Comparison of ENCODE assay signal across 18 cellular contexts in genomic region chr7:139773372-139773771, GRCh38. TPM values are rescaled to one million over a fixed set of nuclear protein-coding genes. Genes with fewer than 3 reads are reported as not detected.
A peak's percentile ranks its signal among the peaks of the same experiment; 100 is the strongest.
DNase-seq lines count a peak whose midpoint lies in the region; ATAC-seq, FAIRE-seq and TF ChIP-seq lines count a peak whose summit lies in the region.
"Had no signal": no experiment of that assay in that cellular context is flagged by ENCODE, and none has a peak within 500 bp of the region (broad histone marks: within the 10 kb centered on the region; RNA-seq: fewer than 3 reads in every experiment).

No MANE protein-coding gene starts in this region.

- no peaks in the 10 kb centered on the region for H3K27me3 ChIP-seq in HCT116 (ENCODE audit: insufficient read depth, low read length)
- H3K27me3 ChIP-seq in neutrophil, result no peaks in the 10 kb centered on the region
- H3K27me3 ChIP-seq: SJSA1 had no signal

- peaks cover 74% of the 10 kb centered on the region for H3K4me1 Mint-ChIP-seq in activated naive CD8-positive, alpha-beta T cell (ENCODE audit: low read depth)

- H3K36me3 ChIP-seq in HCT116 (ENCODE audit: control insufficient read depth in 1 of 2, insufficient read depth in 2 of 2, low read length in 2 of 2) (no peaks in the 10 kb centered on the region; a peak in 1 of 4 replicates), neutrophil (no peaks in the 10 kb centered on the region)

- H3K9me3 ChIP-seq in HCT116 (ENCODE audit: control insufficient read depth in 1 of 2, insufficient read depth in 1 of 2, low read depth in 1 of 2, low read length in 2 of 2) (no peaks in the 10 kb centered on the region), neutrophil (no peaks in the 10 kb centered on the region)
- H3K9me3 ChIP-seq: lower lobe of right lung had no signal

- H3K27ac Mint-ChIP-seq in activated naive CD8-positive, alpha-beta T cell, result peak overlapping the region; percentile 86
- H3K27ac Mint-ChIP-seq: activated naive CD4-positive, alpha-beta T cell treated with anti-CD3 and anti-CD28 coated beads, Interleukin-2, amount 10 ng/mL, durations not matched to agents 7 days and 5 days had no signal

- no peak for TF ChIP-seq POLR2A in HCT116 (IDR thresholded peaks at IDR 0.05; ENCODE audit: borderline replicate concordance, extremely low read depth, insufficient read depth, insufficient read length)

- POLR2A ChIA-PET in HCT116 (lab: Charles Lee), result no interaction called here

- H3K4me1 ChIP-seq in HCT116 (ENCODE audit: control insufficient read depth in 1 of 2, insufficient read depth in 2 of 2, low read length in 2 of 2), result peaks cover 48 to 72% of the 10 kb centered on the region in 2 experiments
- H3K4me1 ChIP-seq in neutrophil (ENCODE audit: control insufficient read depth in 1 of 2, insufficient read depth in 1 of 2, low read depth in 1 of 2, low read length in 1 of 2), result peaks cover 80 to 82% of the 10 kb centered on the region in 2 experiments

- intact Hi-C loops in HCT116 (cut with micrococcal nuclease), result loop anchor here (5.0 to 10.0 kb wide), 2 partner anchors 106 to 269 kb away; no protein-coding TSS in a partner anchor

- peaks cover 3% of the 10 kb centered on the region for H3K36me3 Mint-ChIP-seq in activated naive CD8-positive, alpha-beta T cell
- H3K36me3 Mint-ChIP-seq: CD4-positive, CD25-positive, alpha-beta regulatory T cell had no signal

- H3K4me2 ChIP-seq in HCT116 (ENCODE audit: low read length), result peak overlapping the region; percentile 85

- no TSS peak for BruUV-seq in HCT116 (replicated peaks; lab: Mats Ljungman, UMichigan)

- H4K20me1 ChIP-seq in HCT116 (ENCODE audit: insufficient read depth), result 0 out of 2 replicates have a peak, but pooled peaks cover 4% of the 10 kb centered on the region

- CTCF ChIA-PET in HCT116 (lab: Charles Lee), result no interaction called here

- TF ChIP-seq CTCF in C4-2B (conservative IDR thresholded peaks at IDR 0.05) (no peak), HCT116 (IDR thresholded peaks at IDR 0.05 in 2 of 3, conservative IDR thresholded peaks at IDR 0.05 in 1 of 3; ENCODE audit: borderline replicate concordance in 1 of 3, insufficient read depth in 1 of 3, low read depth in 2 of 3, low read length in 2 of 3) (no peak), neutrophil (IDR thresholded peaks at IDR 0.05) (no peak)

- H3K27me3 Mint-ChIP-seq in activated naive CD8-positive, alpha-beta T cell, result no peaks in the 10 kb centered on the region

- H3K4me3 ChIP-seq in HCT116 (replicated peaks in 1 of 2; ENCODE audit: low read depth in 1 of 2, low read length in 2 of 2) (no peak overlapping the region), neutrophil (ENCODE audit: low read depth in 1 of 2, low read length in 1 of 2) (no peak overlapping the region)
- H3K4me3 ChIP-seq: lower lobe of right lung, SJSA1 had no signal

- H3K79me2 ChIP-seq in HCT116 (ENCODE audit: insufficient read depth, low read length), result peaks cover 77% of the 10 kb centered on the region

- TF ChIP-seq RAD21 in HCT116 (IDR thresholded peaks at IDR 0.05; ENCODE audit: low read depth), result no peak

- H2AFZ ChIP-seq in HCT116 (ENCODE audit: low read depth, low read length, poor library complexity, severe bottlenecking), result no peak overlapping the region

- FAIRE-seq in frontal cortex (lab: Jason Lieb, UNC), result no peak
- FAIRE-seq: G401.6 had no signal

- H3K9me3 Mint-ChIP-seq in activated naive CD8-positive, alpha-beta T cell (ENCODE audit: low read depth), result no peaks in the 10 kb centered on the region
- H3K9me3 Mint-ChIP-seq: activated naive CD4-positive, alpha-beta T cell treated with anti-CD3 and anti-CD28 coated beads, Interleukin-2, amount 10 ng/mL, durations not matched to agents 7 days and 5 days had no signal

- no peaks in the 10 kb centered on the region for H3K9me2 ChIP-seq in HCT116 (ENCODE audit: insufficient read depth)

- DNase-seq in HCT116 (ENCODE audit: low read depth, low spot score) (no peak), NCI-H748 treated with DMSO at 0.1 percent for 48 hours (lab: John Stamatoyannopoulos, UW) (no peak), HK-2 (ENCODE audit: unreplicated experiment) (no peak), frontal cortex (ENCODE audit: low spot score in 2 of 2) (no peak)
- DNase-seq: activated CD4-positive, CD25-positive, alpha-beta regulatory T cell; activated naive CD4-positive, alpha-beta T cell treated with anti-CD3 and anti-CD28 coated beads, Interleukin-2, amount 10 ng/mL, durations not matched to agents 7 days and 5 days; erythroblast; lower lobe of right lung; NCI-H1417; NCI-H526; stimulated activated CD4-positive, alpha-beta T cell treated with anti-CD3 and anti-CD28 coated beads, Interleukin-2, amount 100 ng/mL, for 24 hours had no signal

- H3K4me3 Mint-ChIP-seq in activated naive CD8-positive, alpha-beta T cell, result peak overlapping the region; percentile 66
- H3K4me3 Mint-ChIP-seq: activated naive CD4-positive, alpha-beta T cell treated with anti-CD3 and anti-CD28 coated beads, Interleukin-2, amount 10 ng/mL, durations not matched to agents 7 days and 5 days had no signal

- ATAC-seq in HCT116, result no peak
- no peak for ATAC-seq in HG03159 (IDR thresholded peaks at IDR 0.05; ENCODE audit: unreplicated experiment)
- ATAC-seq: lower lobe of right lung had no signal

- RAD21 ChIA-PET in HCT116 (lab: Charles Lee; ENCODE audit: low non-redundant PET in 1 of 2, low total read pairs in 2 of 2, uncharacterized antibody in 2 of 2, unreplicated experiment in 2 of 2), result no interaction called here

- H3K27ac ChIP-seq in C4-2B (0 out of 2 replicates have a peak overlapping the region, but pooled peaks have one; percentile 2), HCT116 (ENCODE audit: low read depth, low read length) (no peak overlapping the region), neutrophil (peak overlapping the region; percentile 87)
- H3K27ac ChIP-seq: SJSA1 had no signal

- H3K9ac ChIP-seq in HCT116 (ENCODE audit: low read length), result no peak overlapping the region

TF ChIP-seq in HCT116, 20 proteins besides CTCF, POLR2A, EP300 and RAD21:
- TF ChIP-seq EZH2phosphoT487 (IDR thresholded peaks at IDR 0.05; ENCODE audit: borderline replicate concordance) (no peak), SIN3A (IDR thresholded peaks at IDR 0.05; ENCODE audit: low read depth) (no peak), TCF7L2 (IDR thresholded peaks at IDR 0.05; ENCODE audit: borderline replicate concordance, extremely low read depth, insufficient read depth, insufficient read length) (no peak), MAX (IDR thresholded peaks at IDR 0.05) (no peak), ZBTB33 (IDR thresholded peaks at IDR 0.05; ENCODE audit: extremely low read depth, insufficient replicate concordance, low read length) (no peak), SRF (IDR thresholded peaks at IDR 0.05; ENCODE audit: low read depth) (no peak)
TF ChIP-seq in HCT116: peak in this region for 0.

RNA-seq across cellular contexts. Expression of gene HIPK2, which starts 4.4 kb away (rescaled TPM):
- 49.5 TPM for total RNA-seq in HCT116 (2021; ENCODE audit: unreplicated experiment)
- 17.1 TPM in 2 replicates for polyA plus RNA-seq in HCT116 (2012)
- 10.2 TPM for total RNA-seq in frontal cortex

RNA-seq across cellular contexts. Expression of gene TBXAS1, which starts 55.7 kb away (rescaled TPM):
- total RNA-seq in HCT116 (2021; ENCODE audit: unreplicated experiment), result 1.4 TPM
- 0.65 and 0.94 TPM in 2 replicates for polyA plus RNA-seq in HCT116 (2012)
- 2.9 TPM for total RNA-seq in frontal cortex
